19 cellular contexts compared by ENCODE assay signal in genomic region chr4:176778491-176778890, GRCh38. TPM values are rescaled to one million over a fixed set of nuclear protein-coding genes. Genes with fewer than 3 reads are reported as not detected.
DNase-seq lines count a peak whose midpoint lies in the region; ATAC-seq, FAIRE-seq and TF ChIP-seq lines count a peak whose summit lies in the region.
"Had no signal": no experiment of that assay in that cellular context is flagged by ENCODE, and none has a peak within 500 bp of the region (broad histone marks: within the 10 kb centered on the region; RNA-seq: fewer than 3 reads in every experiment).

No MANE protein-coding gene starts in this region.

- H3K4me2 ChIP-seq in astrocyte (ENCODE audit: low read length) (peak overlapping the region; percentile 73), MM.1S (ENCODE audit: low read depth, low read length) (no peak overlapping the region)

- no peaks in the 10 kb centered on the region for H3F3A ChIP-seq in MM.1S (ENCODE audit: insufficient read depth, low read length)

- TF ChIP-seq CTCF in MCF 10A (IDR thresholded peaks at IDR 0.05; ENCODE audit: unreplicated experiment) = no peak
- TF ChIP-seq CTCF in breast epithelium (IDR thresholded peaks at IDR 0.05) = no peak
- no peak for TF ChIP-seq CTCF in astrocyte (IDR thresholded peaks at IDR 0.05; ENCODE audit: insufficient read depth, low read depth, low read length)
- no peak for TF ChIP-seq CTCF in MM.1S (IDR thresholded peaks at IDR 0.05; ENCODE audit: low read length)

- no peaks in the 10 kb centered on the region for H3K9me2 ChIP-seq in MM.1S (replicated peaks; ENCODE audit: insufficient read depth, low read length)

- H3K9me3 Mint-ChIP-seq in MCF 10A (ENCODE audit: unreplicated experiment) = peaks cover 7% of the 10 kb centered on the region
- no peaks in the 10 kb centered on the region for H3K9me3 Mint-ChIP-seq in astrocyte (ENCODE audit: unreplicated experiment)
- H3K9me3 Mint-ChIP-seq: stimulated activated naive CD8-positive, alpha-beta T cell treated with anti-CD3 and anti-CD28 coated beads, Interleukin-15, amount 100 ng/mL, for 72 hours had no signal

- H3K27me3 ChIP-seq in breast epithelium (no peaks in the 10 kb centered on the region), astrocyte (ENCODE audit: insufficient read depth, low read length) (no peaks in the 10 kb centered on the region), MM.1S (replicated peaks; ENCODE audit: insufficient read depth, low read length) (no peaks in the 10 kb centered on the region)
- H3K27me3 ChIP-seq: left lung, sigmoid colon had no signal

- no peaks in the 10 kb centered on the region for H3K36me3 ChIP-seq in breast epithelium
- no peaks in the 10 kb centered on the region for H3K36me3 ChIP-seq in astrocyte (ENCODE audit: insufficient read depth, low read length)
- H3K36me3 ChIP-seq in MM.1S (replicated peaks; ENCODE audit: insufficient read depth, low read length) = no peaks in the 10 kb centered on the region
- H3K36me3 ChIP-seq: left lung, sigmoid colon had no signal

- no peak for ATAC-seq in HG03095 (IDR thresholded peaks at IDR 0.05; ENCODE audit: unreplicated experiment)
- ATAC-seq: left lung; natural killer cell; stimulated activated naive CD8-positive, alpha-beta T cell treated with anti-CD3 and anti-CD28 coated beads, Interleukin-15, amount 100 ng/mL, for 72 hours had no signal

- H3K27ac Mint-ChIP-seq in MCF 10A (ENCODE audit: low read depth, unreplicated experiment) (peak overlapping the region; percentile 82), astrocyte (ENCODE audit: unreplicated experiment) (peak overlapping the region; percentile 85)
- H3K27ac Mint-ChIP-seq: natural killer cell had no signal

- H3K4me3 ChIP-seq in breast epithelium (no peak overlapping the region), astrocyte (ENCODE audit: insufficient read depth, low read depth, low read length) (peak overlapping the region; percentile 31), MM.1S (ENCODE audit: low read length) (no peak overlapping the region)
- H3K4me3 ChIP-seq: left lung, sigmoid colon had no signal

- H3K27ac ChIP-seq in breast epithelium (peak overlapping the region in 1 of 2 donors; percentile 32), astrocyte (ENCODE audit: low read depth, low read length) (peak overlapping the region; percentile 87), MM.1S (ENCODE audit: low read length) (no peak overlapping the region)
- H3K27ac ChIP-seq: left lung, sigmoid colon had no signal

- DNase-seq in MCF 10A (ENCODE audit: unreplicated experiment) (peak; percentile 66), breast epithelium (ENCODE audit: low spot score in 2 of 2) (no peak), astrocyte (ENCODE audit: low read depth) (peak; percentile 78), glomerular visceral epithelial cell (ENCODE audit: extremely low spot score) (peak; percentile 58), SKM-1 (lab: John Stamatoyannopoulos, UW; ENCODE audit: unreplicated experiment) (no peak), MM.1S (no peak), GM19238 (ENCODE audit: insufficient read length, low spot score) (no peak)
- DNase-seq: 8988T; activated gamma-delta T cell; COR-L47; hypothalamus; Kasumi-1; left lung; natural killer cell; NCI-H2081 treated with DMSO at 0.1 percent for 48 hours; sigmoid colon; stimulated activated naive CD8-positive, alpha-beta T cell treated with anti-CD3 and anti-CD28 coated beads, Interleukin-15, amount 100 ng/mL, for 72 hours had no signal

- peak overlapping the region; percentile 42 for H3K4me3 Mint-ChIP-seq in MCF 10A (ENCODE audit: unreplicated experiment)
- no peak overlapping the region for H3K4me3 Mint-ChIP-seq in astrocyte (ENCODE audit: unreplicated experiment)
- H3K4me3 Mint-ChIP-seq: natural killer cell; stimulated activated naive CD8-positive, alpha-beta T cell treated with anti-CD3 and anti-CD28 coated beads, Interleukin-15, amount 100 ng/mL, for 72 hours had no signal

- H3K4me1 Mint-ChIP-seq in MCF 10A (ENCODE audit: insufficient read depth, unreplicated experiment) (peaks cover 41% of the 10 kb centered on the region), astrocyte (ENCODE audit: low read depth, unreplicated experiment) (peaks cover 30% of the 10 kb centered on the region)
- H3K4me1 Mint-ChIP-seq: natural killer cell; stimulated activated naive CD8-positive, alpha-beta T cell treated with anti-CD3 and anti-CD28 coated beads, Interleukin-15, amount 100 ng/mL, for 72 hours had no signal

- FAIRE-seq in astrocyte (lab: Jason Lieb, UNC) = peak; percentile 75
- FAIRE-seq: endometrium had no signal

- H3K9ac ChIP-seq in astrocyte (ENCODE audit: low read length) (peak overlapping the region; percentile 58), MM.1S (ENCODE audit: low read length) (no peak overlapping the region)

- H3K27me3 Mint-ChIP-seq in MCF 10A (ENCODE audit: insufficient read depth, unreplicated experiment) = no peaks in the 10 kb centered on the region
- no peaks in the 10 kb centered on the region for H3K27me3 Mint-ChIP-seq in astrocyte (ENCODE audit: low read depth, unreplicated experiment)
- H3K27me3 Mint-ChIP-seq: stimulated activated naive CD8-positive, alpha-beta T cell treated with anti-CD3 and anti-CD28 coated beads, Interleukin-15, amount 100 ng/mL, for 72 hours had no signal

- H3K36me3 Mint-ChIP-seq in MCF 10A (ENCODE audit: insufficient read depth, unreplicated experiment) (no peaks in the 10 kb centered on the region), astrocyte (ENCODE audit: low read depth, unreplicated experiment) (no peaks in the 10 kb centered on the region)
- H3K36me3 Mint-ChIP-seq: natural killer cell had no signal

- peaks cover 0 to 9% of the 10 kb centered on the region in 2 donors for H3K4me1 ChIP-seq in breast epithelium
- peaks cover 34% of the 10 kb centered on the region for H3K4me1 ChIP-seq in astrocyte (ENCODE audit: insufficient read depth, low read length)
- no peaks in the 10 kb centered on the region for H3K4me1 ChIP-seq in MM.1S (ENCODE audit: low read length)

- intact Hi-C loops in MCF 10A (cut with micrococcal nuclease) (no loop called here), breast epithelium (cut with DNase I; ENCODE audit: low total_unique reads) (no loop called here)

- CTCF ChIA-PET in MCF 10A (lab: Yijun Ruan, JAX) = interaction anchor here (0.6 to 2.8 kb wide), 7 partner anchors 13 to 562 kb away, joined by 3 to 13 read pairs (median 3); partner anchors contain the start of gene VEGFC

- POLR2A ChIA-PET in MCF 10A (lab: Yijun Ruan, JAX) = interaction anchor here (0.9 to 2.3 kb wide), 7 partner anchors 9 to 544 kb away, joined by 3 to 8 read pairs (median 4); no protein-coding TSS in a partner anchor

- H3K9me3 ChIP-seq in breast epithelium (no peaks in the 10 kb centered on the region), astrocyte (ENCODE audit: insufficient read depth, low read depth, low read length) (no peaks in the 10 kb centered on the region), MM.1S (replicated peaks; ENCODE audit: insufficient read depth, low read length) (no peaks in the 10 kb centered on the region)
- H3K9me3 ChIP-seq: left lung, sigmoid colon had no signal

- H2AFZ ChIP-seq in astrocyte (ENCODE audit: low read depth, low read length) (no peak overlapping the region), MM.1S (ENCODE audit: low read length) (no peak overlapping the region)

- peaks cover 100% of the 10 kb centered on the region for H3K79me2 ChIP-seq in astrocyte (ENCODE audit: insufficient read depth, low read length)
- H3K79me2 ChIP-seq in MM.1S (ENCODE audit: low read length) = no peaks in the 10 kb centered on the region

- no peak for TF ChIP-seq POLR2A in breast epithelium (IDR thresholded peaks at IDR 0.05)

- BruUV-seq in MCF 10A (replicated peaks; lab: Mats Ljungman, UMichigan) = no TSS peak

- H4K20me1 ChIP-seq in astrocyte (ENCODE audit: insufficient read depth, low read length) (peaks cover 5% of the 10 kb centered on the region), MM.1S (ENCODE audit: insufficient read depth, low read length) (no peaks in the 10 kb centered on the region)

RNA-seq across cellular contexts. Expression of gene VEGFC, which starts 14.2 kb away (rescaled TPM):
- total RNA-seq in MCF 10A (2022) = 11.1 and 14.2 TPM in 2 replicates
- total RNA-seq in breast epithelium = 10 to 100 TPM in 2 of 3 donors, 1 to 10 TPM in 1; 6.9 to 17.0 (median 11.2) TPM
- total RNA-seq in astrocyte = 20.3 and 24.2 TPM in 2 replicates
- total RNA-seq: natural killer cell had no signal

Comparison
In these comparisons a context has a peak if more than half of its experiments do, and no peak if none do; other contexts are left out.
1. DNase-seq: peak in MCF 10A (single experiment), astrocyte (single experiment) and glomerular visceral epithelial cell (single experiment); none in breast epithelium (0 of 2), SKM-1 (single experiment), MM.1S (single experiment) and GM19238 (single experiment).